1 cellular context compared by ENCODE assay signal in the genomic region with DNA sequence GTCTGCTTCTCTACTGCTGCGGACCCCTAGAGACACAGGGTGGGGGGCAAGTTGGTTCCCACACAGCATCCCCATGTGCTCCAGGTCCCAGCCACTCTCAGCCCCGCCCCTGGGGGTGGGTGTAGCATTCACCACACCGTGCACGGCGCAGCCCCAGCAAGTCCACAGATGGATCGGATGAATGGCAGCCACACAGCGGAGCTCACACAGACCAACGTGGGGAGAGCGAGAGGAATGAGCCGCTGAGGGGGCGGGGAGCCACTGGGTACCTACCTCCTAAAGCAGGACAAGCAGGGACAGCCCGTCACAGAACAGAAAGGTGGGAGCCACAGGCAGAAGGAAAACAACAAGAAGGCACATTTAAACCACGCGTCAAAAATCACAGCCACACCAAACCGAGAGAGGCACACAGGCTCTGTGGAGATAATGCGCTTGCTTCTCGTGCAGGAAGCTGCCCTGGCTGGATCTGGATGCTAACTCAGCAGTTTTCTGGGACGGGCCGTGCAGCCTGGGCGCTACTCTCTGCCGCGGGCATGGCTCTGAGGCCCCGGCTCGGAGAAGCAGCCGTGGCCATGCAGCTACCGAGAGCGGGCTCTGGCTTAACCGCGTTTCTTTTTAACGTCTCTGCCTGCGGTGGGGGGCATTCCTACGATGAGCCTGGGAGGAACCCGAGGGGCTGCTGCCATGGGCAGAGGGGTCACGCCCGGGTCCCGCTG.
TF ChIP-seq lines count a peak whose summit lies in the region.

No MANE protein-coding gene starts in this region.

TF ChIP-seq in WTC11, 78 proteins besides CTCF, POLR2A, EP300 and RAD21 (continued from another document):
- TF ChIP-seq ZSCAN18 (CRISPR knock-in tag; IDR thresholded peaks at IDR 0.05): no peak
- TF ChIP-seq, protein P1, sequence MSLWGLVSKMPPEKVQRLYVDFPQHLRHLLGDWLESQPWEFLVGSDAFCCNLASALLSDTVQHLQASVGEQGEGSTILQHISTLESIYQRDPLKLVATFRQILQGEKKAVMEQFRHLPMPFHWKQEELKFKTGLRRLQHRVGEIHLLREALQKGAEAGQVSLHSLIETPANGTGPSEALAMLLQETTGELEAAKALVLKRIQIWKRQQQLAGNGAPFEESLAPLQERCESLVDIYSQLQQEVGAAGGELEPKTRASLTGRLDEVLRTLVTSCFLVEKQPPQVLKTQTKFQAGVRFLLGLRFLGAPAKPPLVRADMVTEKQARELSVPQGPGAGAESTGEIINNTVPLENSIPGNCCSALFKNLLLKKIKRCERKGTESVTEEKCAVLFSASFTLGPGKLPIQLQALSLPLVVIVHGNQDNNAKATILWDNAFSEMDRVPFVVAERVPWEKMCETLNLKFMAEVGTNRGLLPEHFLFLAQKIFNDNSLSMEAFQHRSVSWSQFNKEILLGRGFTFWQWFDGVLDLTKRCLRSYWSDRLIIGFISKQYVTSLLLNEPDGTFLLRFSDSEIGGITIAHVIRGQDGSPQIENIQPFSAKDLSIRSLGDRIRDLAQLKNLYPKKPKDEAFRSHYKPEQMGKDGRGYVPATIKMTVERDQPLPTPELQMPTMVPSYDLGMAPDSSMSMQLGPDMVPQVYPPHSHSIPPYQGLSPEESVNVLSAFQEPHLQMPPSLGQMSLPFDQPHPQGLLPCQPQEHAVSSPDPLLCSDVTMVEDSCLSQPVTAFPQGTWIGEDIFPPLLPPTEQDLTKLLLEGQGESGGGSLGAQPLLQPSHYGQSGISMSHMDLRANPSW (CRISPR knock-in tag; conservative IDR thresholded peaks at IDR 0.05; ENCODE audit: low read depth): no peak
- no peak for TF ChIP-seq USF2 (CRISPR knock-in tag; IDR thresholded peaks at IDR 0.05)
- TF ChIP-seq ZNF232 (CRISPR knock-in tag; IDR thresholded peaks at IDR 0.05): no peak
- TF ChIP-seq, protein P2, sequence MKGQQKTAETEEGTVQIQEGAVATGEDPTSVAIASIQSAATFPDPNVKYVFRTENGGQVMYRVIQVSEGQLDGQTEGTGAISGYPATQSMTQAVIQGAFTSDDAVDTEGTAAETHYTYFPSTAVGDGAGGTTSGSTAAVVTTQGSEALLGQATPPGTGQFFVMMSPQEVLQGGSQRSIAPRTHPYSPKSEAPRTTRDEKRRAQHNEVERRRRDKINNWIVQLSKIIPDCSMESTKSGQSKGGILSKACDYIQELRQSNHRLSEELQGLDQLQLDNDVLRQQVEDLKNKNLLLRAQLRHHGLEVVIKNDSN (CRISPR knock-in tag; IDR thresholded peaks at IDR 0.05): no peak
- TF ChIP-seq OVOL2 (CRISPR knock-in tag; IDR thresholded peaks at IDR 0.05; ENCODE audit: borderline replicate concordance): no peak
- no peak for TF ChIP-seq TEAD1 (CRISPR knock-in tag; IDR thresholded peaks at IDR 0.05)
